23 cellular contexts compared by ENCODE assay signal in genomic region chr9:102840356-102840755, GRCh38.
"Had no signal": no experiment of that assay in that cellular context is flagged by ENCODE, and none has a peak within 500 bp of the region (broad histone marks: within the 10 kb centered on the region; RNA-seq: fewer than 3 reads in every experiment).

No MANE protein-coding gene starts in this region.

- DNase-seq: IMR-90, Karpas-422, KG1, MG63, NCI-H1092, NCI-H1105 treated with DMSO at 0.1 percent for 48 hours, NCI-H1417 treated with DMSO at 0.1 percent for 48 hours, NCI-H146, NCI-H1694 treated with DMSO at 0.1 percent for 48 hours, NCI-H1930, NCI-H2081, NCI-H2107, NCI-H2227 treated with DMSO at 0.1 percent for 48 hours, NCI-H524 treated with DMSO at 0.1 percent for 48 hours, NCI-H69, NCI-H774, PC-9, Peyer's patch, SHP77 treated with DMSO at 0.1 percent for 48 hours, SJCRH30, T-helper 1 cell had no signal

- H3K36me3 ChIP-seq: MG63, Peyer's patch, SJCRH30 had no signal

- H3K4me3 ChIP-seq: MG63, PC-9, Peyer's patch, SJCRH30 had no signal

- H3K27ac ChIP-seq: PC-9, SJCRH30 had no signal

- H2AFZ ChIP-seq: PC-9 had no signal

- H3K27me3 ChIP-seq: MG63, Peyer's patch, SJCRH30 had no signal

- H3K9me3 ChIP-seq: MG63, Peyer's patch, SJCRH30 had no signal

- H3K4me2 ChIP-seq: PC-9 had no signal

- H3K4me1 ChIP-seq: SJCRH30 had no signal

- ATAC-seq: Right ventricle myocardium inferior, SK-N-SH treated with all-trans-retinoic acid at 6 μM for 48 hours had no signal
